ENCODE assay signal across 33 cellular contexts in the genomic region with DNA sequence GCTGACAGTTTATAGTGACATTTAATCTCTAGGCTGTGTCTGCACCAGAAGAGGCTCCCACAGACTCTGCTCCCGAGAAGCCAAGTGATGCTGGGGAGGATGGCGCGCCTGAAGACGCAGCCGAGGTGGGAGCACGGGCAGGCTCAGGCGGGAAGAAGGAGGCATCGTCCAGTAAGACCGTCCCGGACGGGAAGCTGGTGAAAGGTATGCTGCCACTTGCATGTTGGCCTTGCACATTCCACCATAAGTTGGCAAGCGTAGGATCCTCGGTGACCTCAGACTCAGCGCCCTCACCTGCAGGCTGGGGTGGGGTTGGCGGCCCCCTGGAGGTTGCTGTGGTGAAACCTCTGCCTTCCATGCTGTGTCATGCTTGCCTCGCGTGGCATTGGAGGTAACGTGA.
"Had no signal": no experiment of that assay in that cellular context is flagged by ENCODE, and none has a peak within 500 bp of the region (broad histone marks: within the 10 kb centered on the region; RNA-seq: fewer than 3 reads in every experiment).

No MANE protein-coding gene starts in this region.

- H3K27ac ChIP-seq: adrenal gland, ascending aorta, coronary artery, epithelial cell of prostate, esophagus squamous epithelium, gastroesophageal sphincter had no signal

- H3K27ac Mint-ChIP-seq: activated CD4-positive, alpha-beta memory T cell treated with anti-CD3 and anti-CD28 coated beads for 36 hours; activated CD4-positive, alpha-beta T cell treated with anti-CD3 and anti-CD28 coated beads for 36 hours; activated CD4-positive, alpha-beta T cell treated with anti-CD3 and anti-CD28 coated beads, Interleukin-2, amount 10 ng/mL, durations not matched to agents 24 days and 14 days; activated CD8-positive, alpha-beta memory T cell treated with anti-CD3 and anti-CD28 coated beads, Interleukin-2, amount 10 ng/mL, durations not matched to agents 7 days and 5 days; activated CD8-positive, alpha-beta T cell treated with anti-CD3 and anti-CD28 coated beads, Interleukin-2, amount 10 ng/mL, durations not matched to agents 7 days and 5 days; activated naive CD4-positive, alpha-beta T cell treated with anti-CD3 and anti-CD28 coated beads for 36 hours; activated naive CD4-positive, alpha-beta T cell treated with anti-CD3 and anti-CD28 coated beads, Interleukin-2, amount 50 U/mL, for 24 hours; activated naive CD8-positive, alpha-beta T cell treated with anti-CD3 and anti-CD28 coated beads for 36 hours; activated naive CD8-positive, alpha-beta T cell treated with anti-CD3 and anti-CD28 coated beads, Interleukin-2, amount 50 U/mL, for 24 hours; activated T-helper 2 cell treated with anti-CD3 and anti-CD28 coated beads, Interferon-gamma antibody, Interleukin-2, Interleukin-4, amounts not matched to agents 10 μg/mL and 5 μg/mL and 100 μg/mL, durations not matched to agents 14 hours and 24 hours and 36 hours; brain; dendritic cell treated with granulocyte-macrophage colony-stimulating factor and Interleukin-4, amounts not matched to agents 40 ng/mL and 50 ng/mL, for 4 days; T-helper 17 cell; T-helper 2 cell treated with Interferon-gamma antibody and Interleukin-4, amounts not matched to agents 5 μg/mL and 100 μg/mL, for 36 hours had no signal

- DNase-seq: activated CD4-positive, alpha-beta memory T cell treated with anti-CD3 and anti-CD28 coated beads for 36 hours; activated CD4-positive, alpha-beta T cell treated with anti-CD3 and anti-CD28 coated beads for 36 hours; activated CD4-positive, alpha-beta T cell treated with anti-CD3 and anti-CD28 coated beads, Interleukin-2, amount 10 ng/mL, durations not matched to agents 24 days and 14 days; activated CD4-positive, CD25-positive, alpha-beta regulatory T cell; activated CD4-positive, CD25-positive, alpha-beta regulatory T cell treated with anti-CD3 and anti-CD28 coated beads, Interleukin-2, amount 50 U/mL, for 72 hours; activated CD8-positive, alpha-beta memory T cell treated with anti-CD3 and anti-CD28 coated beads, Interleukin-2, amount 10 ng/mL, durations not matched to agents 7 days and 5 days; activated CD8-positive, alpha-beta memory T cell treated with anti-CD3 and anti-CD28 coated beads, Interleukin-2, amount 50 U/mL, for 4 hours; activated CD8-positive, alpha-beta T cell treated with anti-CD3 and anti-CD28 coated beads, Interleukin-2, amount 10 ng/mL, durations not matched to agents 7 days and 5 days; activated effector memory CD4-positive, alpha-beta T cell treated with anti-CD3 and anti-CD28 coated beads, Interleukin-2, amount 50 U/mL, for 16 hours; activated naive CD4-positive, alpha-beta T cell treated with anti-CD3 and anti-CD28 coated beads for 36 hours; activated naive CD8-positive, alpha-beta T cell treated with anti-CD3 and anti-CD28 coated beads for 36 hours; activated naive CD8-positive, alpha-beta T cell treated with anti-CD3 and anti-CD28 coated beads, Interleukin-2, amount 50 U/mL, for 24 hours; activated T-cell treated with anti-CD3 and anti-CD28 coated beads, Interleukin-2, amount 50 U/mL, for 4 hours; adrenal gland; amygdala; caudate nucleus; effector CD4-positive, alpha-beta T cell; effector memory CD8-positive, alpha-beta T cell; esophagus squamous epithelium; head of caudate nucleus; hypothalamus; T-helper 1 cell; T-helper 17 cell; T1000 had no signal

- H3K4me3 ChIP-seq: adrenal gland, ascending aorta, coronary artery, esophagus squamous epithelium, gastroesophageal sphincter had no signal

- H3K27me3 ChIP-seq: adrenal gland, ascending aorta, esophagus squamous epithelium, gastroesophageal sphincter had no signal

- H3K4me1 ChIP-seq: adrenal gland, ascending aorta, esophagus squamous epithelium, gastroesophageal sphincter had no signal

- ATAC-seq: activated CD4-positive, alpha-beta T cell treated with anti-CD3 and anti-CD28 coated beads for 36 hours; activated CD8-positive, alpha-beta memory T cell treated with anti-CD3 and anti-CD28 coated beads, Interleukin-2, amount 10 ng/mL, durations not matched to agents 7 days and 5 days; activated CD8-positive, alpha-beta T cell treated with anti-CD3 and anti-CD28 coated beads, Interleukin-2, amount 10 ng/mL, durations not matched to agents 7 days and 5 days; activated naive CD8-positive, alpha-beta T cell treated with anti-CD3 and anti-CD28 coated beads, Interleukin-2, amount 50 U/mL, for 24 hours; activated T-cell treated with anti-CD3 and anti-CD28 coated beads, Interleukin-2, amount 50 U/mL, for 4 hours; effector memory CD8-positive, alpha-beta T cell; gastroesophageal sphincter; T-helper 17 cell had no signal

- H3K9me3 ChIP-seq: adrenal gland, ascending aorta, esophagus squamous epithelium, gastroesophageal sphincter had no signal

- H3K27me3 Mint-ChIP-seq: activated CD4-positive, alpha-beta memory T cell treated with anti-CD3 and anti-CD28 coated beads for 36 hours; activated CD4-positive, alpha-beta T cell treated with anti-CD3 and anti-CD28 coated beads for 36 hours; activated CD4-positive, alpha-beta T cell treated with anti-CD3 and anti-CD28 coated beads, Interleukin-2, amount 10 ng/mL, durations not matched to agents 24 days and 14 days; activated CD8-positive, alpha-beta memory T cell treated with anti-CD3 and anti-CD28 coated beads, Interleukin-2, amount 10 ng/mL, durations not matched to agents 7 days and 5 days; activated naive CD4-positive, alpha-beta T cell treated with anti-CD3 and anti-CD28 coated beads, Interleukin-2, amount 50 U/mL, for 24 hours; activated naive CD8-positive, alpha-beta T cell treated with anti-CD3 and anti-CD28 coated beads for 36 hours; activated naive CD8-positive, alpha-beta T cell treated with anti-CD3 and anti-CD28 coated beads, Interleukin-2, amount 50 U/mL, for 24 hours; brain; dendritic cell treated with granulocyte-macrophage colony-stimulating factor and Interleukin-4, amounts not matched to agents 40 ng/mL and 50 ng/mL, for 4 days; effector memory CD8-positive, alpha-beta T cell; T-helper 17 cell had no signal

- H3K4me1 Mint-ChIP-seq: activated CD8-positive, alpha-beta memory T cell treated with anti-CD3 and anti-CD28 coated beads, Interleukin-2, amount 10 ng/mL, durations not matched to agents 7 days and 5 days; activated naive CD8-positive, alpha-beta T cell treated with anti-CD3 and anti-CD28 coated beads, Interleukin-2, amount 50 U/mL, for 24 hours had no signal

- H3K4me3 Mint-ChIP-seq: activated CD4-positive, alpha-beta memory T cell treated with anti-CD3 and anti-CD28 coated beads for 36 hours; activated CD4-positive, alpha-beta T cell treated with anti-CD3 and anti-CD28 coated beads for 36 hours; activated CD4-positive, alpha-beta T cell treated with anti-CD3 and anti-CD28 coated beads, Interleukin-2, amount 10 ng/mL, durations not matched to agents 24 days and 14 days; activated CD8-positive, alpha-beta memory T cell treated with anti-CD3 and anti-CD28 coated beads, Interleukin-2, amount 10 ng/mL, durations not matched to agents 7 days and 5 days; activated CD8-positive, alpha-beta T cell treated with anti-CD3 and anti-CD28 coated beads, Interleukin-2, amount 10 ng/mL, durations not matched to agents 7 days and 5 days; activated naive CD4-positive, alpha-beta T cell treated with anti-CD3 and anti-CD28 coated beads for 36 hours; activated naive CD4-positive, alpha-beta T cell treated with anti-CD3 and anti-CD28 coated beads, Interleukin-2, amount 50 U/mL, for 24 hours; activated naive CD8-positive, alpha-beta T cell treated with anti-CD3 and anti-CD28 coated beads for 36 hours; activated naive CD8-positive, alpha-beta T cell treated with anti-CD3 and anti-CD28 coated beads, Interleukin-2, amount 50 U/mL, for 24 hours; activated T-cell treated with anti-CD3 and anti-CD28 coated beads, Interleukin-2, amount 50 U/mL, for 4 hours; brain; dendritic cell treated with granulocyte-macrophage colony-stimulating factor and Interleukin-4, amounts not matched to agents 40 ng/mL and 50 ng/mL, for 4 days; effector memory CD8-positive, alpha-beta T cell; T-helper 17 cell; T-helper 2 cell treated with Interferon-gamma antibody and Interleukin-4, amounts not matched to agents 5 μg/mL and 100 μg/mL, for 36 hours had no signal

- H3K9me3 Mint-ChIP-seq: activated CD4-positive, alpha-beta memory T cell treated with anti-CD3 and anti-CD28 coated beads for 36 hours; activated CD4-positive, alpha-beta T cell treated with anti-CD3 and anti-CD28 coated beads, Interleukin-2, amount 10 ng/mL, durations not matched to agents 24 days and 14 days; activated naive CD4-positive, alpha-beta T cell treated with anti-CD3 and anti-CD28 coated beads for 36 hours; activated naive CD4-positive, alpha-beta T cell treated with anti-CD3 and anti-CD28 coated beads, Interleukin-2, amount 50 U/mL, for 24 hours; activated naive CD8-positive, alpha-beta T cell treated with anti-CD3 and anti-CD28 coated beads for 36 hours; activated naive CD8-positive, alpha-beta T cell treated with anti-CD3 and anti-CD28 coated beads, Interleukin-2, amount 50 U/mL, for 24 hours; activated T-cell treated with anti-CD3 and anti-CD28 coated beads, Interleukin-2, amount 50 U/mL, for 4 hours; activated T-helper 2 cell treated with anti-CD3 and anti-CD28 coated beads, Interferon-gamma antibody, Interleukin-2, Interleukin-4, amounts not matched to agents 10 μg/mL and 5 μg/mL and 100 μg/mL, durations not matched to agents 14 hours and 24 hours and 36 hours; dendritic cell treated with granulocyte-macrophage colony-stimulating factor and Interleukin-4, amounts not matched to agents 40 ng/mL and 50 ng/mL, for 4 days; effector memory CD8-positive, alpha-beta T cell; T-helper 2 cell treated with Interferon-gamma antibody and Interleukin-4, amounts not matched to agents 5 μg/mL and 100 μg/mL, for 36 hours had no signal
